In the genomic region with DNA sequence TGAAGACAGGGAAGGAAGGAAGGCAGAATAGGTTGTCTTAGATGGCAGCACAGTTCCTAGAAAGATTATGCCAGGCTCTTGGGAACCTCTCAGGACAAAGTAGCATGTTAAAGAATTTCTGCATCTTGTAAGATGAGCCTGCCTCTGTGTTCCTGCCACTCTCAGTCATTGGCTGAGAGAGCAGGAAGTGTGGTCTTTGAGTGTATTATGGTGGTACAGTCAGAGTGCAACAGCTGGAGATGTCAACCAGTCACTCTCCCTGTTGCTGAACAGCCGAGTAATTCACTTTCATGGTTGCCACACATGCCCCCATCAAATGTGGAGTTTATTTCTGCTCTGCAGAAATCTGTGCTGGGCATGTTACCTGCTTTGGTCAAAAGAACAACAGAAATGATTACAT, we compare ENCODE assay signal across 29 cellular contexts.
DNase-seq lines count a peak whose midpoint lies in the region; ATAC-seq, FAIRE-seq and TF ChIP-seq lines count a peak whose summit lies in the region.
"Had no signal": no experiment of that assay in that cellular context is flagged by ENCODE, and none has a peak within 500 bp of the region (broad histone marks: within the 10 kb centered on the region; RNA-seq: fewer than 3 reads in every experiment).

No MANE protein-coding gene starts in this region.

- H3K4me1 Mint-ChIP-seq in stimulated activated naive CD8-positive, alpha-beta T cell treated with anti-CD3 and anti-CD28 coated beads, Interleukin-15, amount 100 ng/mL, for 72 hours, result no peaks in the 10 kb centered on the region
- H3K4me1 Mint-ChIP-seq: B cell had no signal

- H3K4me1 ChIP-seq in SJCRH30, result peaks cover 44% of the 10 kb centered on the region
- H3K4me1 ChIP-seq: Caco-2, SJSA1 had no signal

- H3K27me3 ChIP-seq in SJCRH30, result no peaks in the 10 kb centered on the region

- H3K27ac Mint-ChIP-seq in stimulated activated naive CD8-positive, alpha-beta T cell treated with anti-CD3 and anti-CD28 coated beads, Interleukin-15, amount 100 ng/mL, for 72 hours, result no peak overlapping the region
- H3K27ac Mint-ChIP-seq: B cell; CD8-positive, alpha-beta T cell had no signal

- H3K9me3 ChIP-seq in SJCRH30 (replicated peaks), result no peaks in the 10 kb centered on the region
- H3K9me3 ChIP-seq: Caco-2, SJSA1 had no signal

- peak overlapping the region; percentile 36 for H3K27ac ChIP-seq in SJCRH30
- peak overlapping the region; percentile 14 for H3K27ac ChIP-seq in temporal lobe (ENCODE audit: low read depth, low read length)
- H3K27ac ChIP-seq: 22Rv1, C4-2B, SJSA1 had no signal

- no peaks in the 10 kb centered on the region for H3K36me3 ChIP-seq in SJCRH30
- H3K36me3 ChIP-seq: SJSA1 had no signal

- H3K27me3 Mint-ChIP-seq in stimulated activated naive CD8-positive, alpha-beta T cell treated with anti-CD3 and anti-CD28 coated beads, Interleukin-15, amount 100 ng/mL, for 72 hours, result no peaks in the 10 kb centered on the region
- H3K27me3 Mint-ChIP-seq: B cell had no signal

- no peaks in the 10 kb centered on the region for H3K9me3 Mint-ChIP-seq in stimulated activated naive CD8-positive, alpha-beta T cell treated with anti-CD3 and anti-CD28 coated beads, Interleukin-15, amount 100 ng/mL, for 72 hours
- H3K9me3 Mint-ChIP-seq: CD8-positive, alpha-beta T cell had no signal

- FAIRE-seq in H54 (lab: Jason Lieb, UNC), result no peak
- FAIRE-seq: HepG2 had no signal

- no peak for TF ChIP-seq POLR2A in H54 (IDR thresholded peaks at IDR 0.05; ENCODE audit: low read depth, low read length)

- peak; percentile 50 for ATAC-seq in stimulated activated naive CD8-positive, alpha-beta T cell treated with anti-CD3 and anti-CD28 coated beads, Interleukin-15, amount 100 ng/mL, for 72 hours
- ATAC-seq in stimulated activated naive CD8-positive, alpha-beta T cell treated with anti-CD3 and anti-CD28 coated beads, Interleukin-15, Interleukin-2, amounts not matched to agents 100 U/mL and 50 U/mL, for 24 hours, result no peak
- ATAC-seq in HG02610 (IDR thresholded peaks at IDR 0.05; ENCODE audit: unreplicated experiment), result peak; percentile 31
- ATAC-seq: CD8-positive, alpha-beta T cell; HepG2; PC-3; Right ventricle myocardium inferior had no signal

- H3K4me3 Mint-ChIP-seq in stimulated activated naive CD8-positive, alpha-beta T cell treated with anti-CD3 and anti-CD28 coated beads, Interleukin-15, amount 100 ng/mL, for 72 hours, result no peak overlapping the region
- H3K4me3 Mint-ChIP-seq: B cell; CD8-positive, alpha-beta T cell had no signal

- DNase-seq in stimulated activated naive CD8-positive, alpha-beta T cell treated with anti-CD3 and anti-CD28 coated beads, Interleukin-15, amount 100 ng/mL, for 72 hours, result no peak
- DNase-seq in stimulated activated naive CD8-positive, alpha-beta T cell treated with anti-CD3 and anti-CD28 coated beads, Interleukin-15, Interleukin-2, amounts not matched to agents 100 U/mL and 50 U/mL, for 24 hours, result no peak
- DNase-seq in SJCRH30, result peak; percentile 61 to 78
- no peak for DNase-seq in H54 (ENCODE audit: insufficient read length, low spot score)
- no peak for DNase-seq in activated CD4-positive, alpha-beta T cell treated with anti-CD3 and anti-CD28 coated beads, Interleukin-2, amount 50 U/mL, for 48 hours
- DNase-seq in NCI-H2227 (lab: John Stamatoyannopoulos, UW; ENCODE audit: unreplicated experiment), result no peak
- DNase-seq: Caco-2; CD8-positive, alpha-beta T cell; EL; GDM1; GOT3; KBM-7; MM.1S; NCI-H1417; NCI-H1694 treated with DMSO at 0.1 percent for 48 hours; NCI-H2081; NCI-H226; NCI-H526; NCI-H82; NK-92 treated with Interleukin-12 subunit alpha and Interleukin-12 subunit beta, amount 100 ng/mL, for 24 hours; PC-3 had no signal

- H3K4me3 ChIP-seq in SJCRH30, result no peak overlapping the region
- H3K4me3 ChIP-seq: SJSA1 had no signal

Comparison
In these comparisons a context has a peak if more than half of its experiments do, and no peak if none do; other contexts are left out.
1. DNase-seq: peak in SJCRH30 (2 of 2); none in stimulated activated naive CD8-positive, alpha-beta T cell treated with anti-CD3 and anti-CD28 coated beads, Interleukin-15, amount 100 ng/mL, for 72 hours (0 of 2), stimulated activated naive CD8-positive, alpha-beta T cell treated with anti-CD3 and anti-CD28 coated beads, Interleukin-15, Interleukin-2, amounts not matched to agents 100 U/mL and 50 U/mL, for 24 hours (single experiment), H54 (single experiment), activated CD4-positive, alpha-beta T cell treated with anti-CD3 and anti-CD28 coated beads, Interleukin-2, amount 50 U/mL, for 48 hours (0 of 2) and NCI-H2227 (single experiment).